Comparison of ENCODE assay signal across 8 cellular contexts in the genomic region with DNA sequence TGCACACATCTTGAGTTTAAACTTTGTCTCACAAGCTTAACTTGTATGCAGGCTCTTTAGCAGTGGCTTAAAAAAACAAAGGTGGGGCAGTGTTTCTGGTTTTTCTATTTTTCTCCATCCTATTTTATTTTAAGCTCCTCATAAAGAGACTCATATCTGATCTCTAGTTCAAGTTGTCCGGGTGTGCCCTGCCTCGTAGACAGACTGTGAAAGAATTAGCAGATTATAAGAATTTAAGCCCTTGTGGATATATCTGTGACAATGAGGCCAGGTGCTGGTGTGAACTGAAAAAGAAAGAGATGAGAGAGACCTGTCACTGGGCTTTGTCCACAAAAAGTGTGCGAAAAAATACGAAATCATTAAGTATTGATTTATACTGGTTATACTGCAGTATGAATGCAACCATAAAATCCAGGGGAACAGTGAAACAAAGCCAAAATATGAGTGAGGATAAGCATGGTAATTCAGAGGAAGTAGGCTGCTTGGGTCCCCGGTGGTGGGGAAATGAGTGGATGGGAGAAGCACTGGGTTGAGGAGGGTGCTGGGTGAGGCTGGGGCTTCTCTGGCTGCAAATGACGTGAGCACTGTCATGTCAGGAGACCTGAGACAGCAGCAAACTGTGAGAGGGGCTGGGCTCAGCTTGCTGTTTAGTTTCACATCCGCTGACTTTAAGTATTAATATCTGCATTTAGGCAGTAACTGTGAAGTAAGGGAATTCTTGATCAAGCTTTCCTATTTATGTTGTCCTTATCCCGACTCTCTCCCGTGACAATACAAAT.
A peak's percentile ranks its signal among the peaks of the same experiment; 100 is the strongest.
DNase-seq lines count a peak whose midpoint lies in the region; ATAC-seq and TF ChIP-seq lines count a peak whose summit lies in the region.

No MANE protein-coding gene starts in this region.

- H3K9me2 ChIP-seq in Karpas-422 (replicated peaks; ENCODE audit: insufficient read depth, low read length), result no peaks in the 10 kb centered on the region

- DNase-seq in GM13976 (ENCODE audit: low spot score) (peak; percentile 67), Karpas-422 (peak; percentile 93), NCI-H2107 treated with DMSO at 0.1 percent for 48 hours (lab: John Stamatoyannopoulos, UW; ENCODE audit: unreplicated experiment) (no peak), GM03348 (ENCODE audit: low spot score) (no peak)
- peak; percentile 8 for DNase-seq in central memory CD4-positive, alpha-beta T cell
- no peak for DNase-seq in activated effector memory CD4-positive, alpha-beta T cell treated with Interleukin-2 at 50 U/mL for 16 hours

- H3K27ac ChIP-seq in Karpas-422 (ENCODE audit: low read length) (peak overlapping the region; percentile 98), skeletal muscle tissue (ENCODE audit: low read depth, low read length) (peak overlapping the region; percentile 36)

- H4K20me1 ChIP-seq in Karpas-422 (ENCODE audit: insufficient read depth, low read depth, low read length), result no peaks in the 10 kb centered on the region

- H3K36me3 ChIP-seq in Karpas-422 (ENCODE audit: insufficient read depth, low read length) (no peaks in the 10 kb centered on the region), skeletal muscle tissue (ENCODE audit: control insufficient read depth in 3 of 3, insufficient read depth in 3 of 3, low read length in 3 of 3) (no peaks in the 10 kb centered on the region)

- H3K27me3 ChIP-seq in Karpas-422 (ENCODE audit: low read length) (no peaks in the 10 kb centered on the region), skeletal muscle tissue (ENCODE audit: control insufficient read depth in 3 of 3, insufficient read depth in 3 of 3, low read length in 3 of 3) (no peaks in the 10 kb centered on the region)

- H3K9ac ChIP-seq in Karpas-422 (ENCODE audit: low read length), result peak overlapping the region; percentile 73
- H3K9ac ChIP-seq in skeletal muscle tissue (ENCODE audit: low read depth in 1 of 3, low read length in 3 of 3), result no peak overlapping the region

- no peak for TF ChIP-seq CTCF in GM13976 (IDR thresholded peaks at IDR 0.05; ENCODE audit: borderline replicate concordance, control extremely low read depth, extremely low read depth, insufficient read depth, missing control alignments)

- H3K79me2 ChIP-seq in Karpas-422 (ENCODE audit: low read length), result no peaks in the 10 kb centered on the region

- H2AFZ ChIP-seq in Karpas-422 (ENCODE audit: low read length), result peak overlapping the region; percentile 72; the same call in 1 of the 2 replicates

- ATAC-seq in GM21619 (IDR thresholded peaks at IDR 0.05; ENCODE audit: unreplicated experiment), result peak; percentile 88

- H3K4me1 ChIP-seq in Karpas-422 (ENCODE audit: low read length) (peaks cover 63% of the 10 kb centered on the region), skeletal muscle tissue (ENCODE audit: control insufficient read depth in 3 of 3, insufficient read depth in 3 of 3, low read length in 3 of 3) (peaks cover 0 to 7% (median 2%) of the 10 kb centered on the region in 3 donors)

- peak overlapping the region; percentile 85 for H3K4me2 ChIP-seq in Karpas-422 (ENCODE audit: low read depth, low read length, poor library complexity, severe bottlenecking)

- in situ Hi-C loops in GM13976 (cut with MboI; ENCODE audit: low sequenced_read_pairs, unreplicated experiment), result loop anchor here (10.0 kb wide), 1 partner anchor 412 kb away; no protein-coding TSS in a partner anchor

- H3K4me3 ChIP-seq in Karpas-422 (ENCODE audit: low read length) (peak overlapping the region; percentile 50), skeletal muscle tissue (ENCODE audit: low read length in 3 of 3) (no peak overlapping the region)

- H3K9me3 ChIP-seq in Karpas-422 (ENCODE audit: low read length) (no peaks in the 10 kb centered on the region), skeletal muscle tissue (ENCODE audit: control insufficient read depth in 3 of 3, low read length in 3 of 3) (no peaks in the 10 kb centered on the region)

Comparison
In these comparisons a context has a peak if more than half of its experiments do, and no peak if none do; other contexts are left out.
1. DNase-seq: peak in GM13976 (single experiment), Karpas-422 (single experiment) and central memory CD4-positive, alpha-beta T cell (single experiment); none in NCI-H2107 treated with DMSO at 0.1 percent for 48 hours (single experiment), GM03348 (single experiment) and activated effector memory CD4-positive, alpha-beta T cell treated with Interleukin-2 at 50 U/mL for 16 hours (single experiment).